In the genomic region with DNA sequence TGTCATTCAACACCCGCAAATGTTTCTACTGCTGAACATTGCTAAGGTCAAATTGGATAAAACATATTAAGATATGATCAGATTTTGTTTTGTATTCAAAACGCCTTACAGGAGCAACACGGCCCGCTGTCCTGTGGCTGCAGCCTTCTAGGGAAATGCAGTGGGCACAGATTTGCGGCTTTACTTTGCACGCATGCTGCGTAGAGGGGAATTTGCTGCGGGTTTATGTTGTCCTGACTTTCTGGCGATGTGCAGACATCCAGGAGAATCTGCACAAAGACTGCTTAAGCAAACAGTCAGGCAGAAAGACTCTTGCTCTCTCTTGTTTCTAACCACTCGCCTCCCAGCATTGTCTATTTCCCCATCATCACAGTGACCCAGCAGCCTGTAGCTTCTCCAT, we compare ENCODE assay signal across 23 cellular contexts.
"Had no signal": no experiment of that assay in that cellular context is flagged by ENCODE, and none has a peak within 500 bp of the region (broad histone marks: within the 10 kb centered on the region; RNA-seq: fewer than 3 reads in every experiment).

No MANE protein-coding gene starts in this region.

- H3K27me3 Mint-ChIP-seq: effector memory CD8-positive, alpha-beta T cell had no signal

- H3K36me3 ChIP-seq: colonic mucosa, esophagus squamous epithelium, gastrocnemius medialis, heart left ventricle, left lung, lower lobe of right lung had no signal

- H3K4me3 ChIP-seq: colonic mucosa, esophagus squamous epithelium, gastrocnemius medialis, heart left ventricle, hepatocyte, left lung, lower lobe of right lung, mucosa of descending colon had no signal

- DNase-seq: cerebellar nuclear complex; colonic mucosa; cortex of kidney; effector CD8-positive, alpha-beta T cell; effector memory CD8-positive, alpha-beta T cell; esophagus squamous epithelium; foreskin fibroblast; foreskin melanocyte; gastrocnemius medialis; heart left ventricle; hypothalamus; immature natural killer cell; islet precursor cell; kidney; kidney glomerular epithelial cell; left lung; left ventricle myocardium superior; lower lobe of right lung; mesenchymal stem cell; mucosa of descending colon had no signal

- H3K79me2 ChIP-seq: hepatocyte had no signal

- H3K4me3 Mint-ChIP-seq: dendritic cell treated with granulocyte-macrophage colony-stimulating factor and Interleukin-4, amounts not matched to agents 40 ng/mL and 50 ng/mL, for 4 days; effector memory CD8-positive, alpha-beta T cell; immature natural killer cell; mesothelial cell of epicardium had no signal

- H3K27me3 ChIP-seq: colonic mucosa, esophagus squamous epithelium, gastrocnemius medialis, heart left ventricle, hepatocyte, left lung had no signal

- H3K4me1 ChIP-seq: colonic mucosa, esophagus squamous epithelium, gastrocnemius medialis had no signal

- H3K27ac ChIP-seq: colonic mucosa, esophagus squamous epithelium, gastrocnemius medialis, heart left ventricle, hepatocyte, left lung, lower lobe of right lung had no signal

- H3K9me3 Mint-ChIP-seq: dendritic cell treated with granulocyte-macrophage colony-stimulating factor and Interleukin-4, amounts not matched to agents 40 ng/mL and 50 ng/mL, for 4 days; effector memory CD8-positive, alpha-beta T cell; mesothelial cell of epicardium had no signal

- H3K9me3 ChIP-seq: colonic mucosa, esophagus squamous epithelium, gastrocnemius medialis, heart left ventricle, left lung, lower lobe of right lung, mucosa of descending colon had no signal

- ATAC-seq: effector memory CD8-positive, alpha-beta T cell; gastrocnemius medialis; left lung; left ventricle myocardium superior; lower lobe of right lung; mucosa of descending colon had no signal

- H3K4me1 Mint-ChIP-seq: immature natural killer cell had no signal

- H3K27ac Mint-ChIP-seq: dendritic cell treated with granulocyte-macrophage colony-stimulating factor and Interleukin-4, amounts not matched to agents 40 ng/mL and 50 ng/mL, for 4 days; effector memory CD8-positive, alpha-beta T cell; immature natural killer cell; mesothelial cell of epicardium had no signal

- H3K4me2 ChIP-seq: hepatocyte had no signal

- H3K36me3 Mint-ChIP-seq: immature natural killer cell, mesothelial cell of epicardium had no signal

- H2AFZ ChIP-seq: hepatocyte had no signal
